ENCODE assay signal across 24 cellular contexts in genomic region chr6:9620263-9620662, GRCh38.
DNase-seq lines count a peak whose midpoint lies in the region; ATAC-seq, FAIRE-seq and TF ChIP-seq lines count a peak whose summit lies in the region.
"Had no signal": no experiment of that assay in that cellular context is flagged by ENCODE, and none has a peak within 500 bp of the region (broad histone marks: within the 10 kb centered on the region; RNA-seq: fewer than 3 reads in every experiment).

No MANE protein-coding gene starts in this region.

- TF ChIP-seq CTCF in AG10803 (conservative IDR thresholded peaks at IDR 0.05; ENCODE audit: low read length): no peak
- TF ChIP-seq CTCF in bronchial epithelial cell (IDR thresholded peaks at IDR 0.05; ENCODE audit: insufficient read depth, low read length, severe bottlenecking): no peak
- TF ChIP-seq CTCF in uterus (IDR thresholded peaks at IDR 0.05): no peak

- DNase-seq in AG10803 (ENCODE audit: low read depth) (peak; percentile 4), M059J (ENCODE audit: low read depth) (peak; percentile 85), bronchial epithelial cell (ENCODE audit: low read depth) (peak; percentile 37), uterus (no peak), NCI-H2196 (lab: John Stamatoyannopoulos, UW; ENCODE audit: unreplicated experiment) (no peak)
- DNase-seq: activated CD4-positive, alpha-beta T cell treated with anti-CD3 and anti-CD28 coated beads, Interleukin-2, amount 50 U/mL, for 48 hours; activated naive CD4-positive, alpha-beta T cell; activated T-cell treated with anti-CD3 and anti-CD28 coated beads for 4 hours; effector CD8-positive, alpha-beta T cell; immature natural killer cell; Karpas-422; lower lobe of right lung; NCI-H1105; NCI-H2081; NCI-H526; nucleus accumbens; right cardiac atrium; SHP77 treated with DMSO at 0.1 percent for 48 hours; T-helper 2 cell had no signal

- TF ChIP-seq POLR2A in uterus (IDR thresholded peaks at IDR 0.05): no peak

- ATAC-seq in GM18870 (IDR thresholded peaks at IDR 0.05; ENCODE audit: unreplicated experiment) (peak; percentile 54), HG02642 (IDR thresholded peaks at IDR 0.05; ENCODE audit: poor library complexity, unreplicated experiment) (no peak), HG03045 (IDR thresholded peaks at IDR 0.05; ENCODE audit: unreplicated experiment) (no peak)
- ATAC-seq: HCT116, lower lobe of right lung, right cardiac atrium, WTC11 had no signal

- no peaks in the 10 kb centered on the region for H3K36me3 ChIP-seq in bronchial epithelial cell (ENCODE audit: control insufficient read depth, insufficient read depth, low read length)
- H3K36me3 ChIP-seq in uterus: no peaks in the 10 kb centered on the region
- H3K36me3 ChIP-seq: lower lobe of right lung had no signal

- H3K27me3 ChIP-seq in bronchial epithelial cell (ENCODE audit: control insufficient read depth, insufficient read depth, low read length) (no peaks in the 10 kb centered on the region), uterus (no peaks in the 10 kb centered on the region)

- no peaks in the 10 kb centered on the region for H3K4me1 ChIP-seq in uterus
- H3K4me1 ChIP-seq: lower lobe of right lung had no signal

- FAIRE-seq in bronchial epithelial cell (lab: Jason Lieb, UNC): no peak

- no peak overlapping the region for H3K27ac ChIP-seq in uterus
- H3K27ac ChIP-seq: lower lobe of right lung had no signal

- intact Hi-C loops in uterus (cut with DNase I; ENCODE audit: low total_unique reads): no loop called here

- no peaks in the 10 kb centered on the region for H3K9me3 ChIP-seq in uterus

- H3K4me3 ChIP-seq in AG10803 (ENCODE audit: low read length) (no peak overlapping the region), bronchial epithelial cell (ENCODE audit: low read depth, low read length) (no peak overlapping the region), uterus (no peak overlapping the region)
- H3K4me3 ChIP-seq: lower lobe of right lung had no signal

Comparison
In these comparisons a context has a peak if more than half of its experiments do, and no peak if none do; other contexts are left out.
1. DNase-seq: peak in AG10803 (single experiment), M059J (single experiment) and bronchial epithelial cell (single experiment); none in uterus (0 of 2) and NCI-H2196 (single experiment).